ENCODE assay signal across 8 cellular contexts in genomic region chr16:89720859-89721643, GRCh38. TPM values are rescaled to one million over a fixed set of nuclear protein-coding genes. Genes with fewer than 3 reads are reported as not detected.
DNase-seq lines count a peak whose midpoint lies in the region; ATAC-seq and TF ChIP-seq lines count a peak whose summit lies in the region.

VPS9D1 (minus strand) TSS chr16:89720898; CDS start chr16:89720861, 37 bp downstream.
ZNF276 (plus strand) TSS chr16:89721537; CDS start chr16:89721641, 104 bp downstream.

- H3K79me1 ChIP-seq in IMR-90 (ENCODE audit: low read depth in 1 of 2, low read length in 2 of 2): peaks cover 38 to 68% of the 10 kb centered on the region in 2 experiments

- H3K56ac ChIP-seq in IMR-90 (ENCODE audit: extremely low read depth, insufficient read depth, low read length): peak within 1 kb of the TSS; percentile 47

- in situ Hi-C loops in IMR-90 (cut with MboI; ENCODE audit: low sequenced_read_pairs): no loop called here

- H3K4me1 Mint-ChIP-seq in Caco-2 (ENCODE audit: low read depth, unreplicated experiment) (peaks cover 32% of the 10 kb centered on the region), neural progenitor cell (peaks cover 25% of the 10 kb centered on the region)

- H3K27me3 ChIP-seq in Caco-2 (replicated peaks; ENCODE audit: control insufficient read depth, insufficient read depth, low read length) (no peaks in the 10 kb centered on the region), IMR-90 (ENCODE audit: control insufficient read depth, insufficient read depth, low read length) (no peaks in the 10 kb centered on the region), foreskin keratinocyte (no peaks in the 10 kb centered on the region), neural progenitor cell (peaks cover 44% of the 10 kb centered on the region)

- H3K9me3 ChIP-seq in Caco-2 (no peaks in the 10 kb centered on the region), IMR-90 (ENCODE audit: control insufficient read depth, insufficient read depth, low read length) (no peaks in the 10 kb centered on the region), neural progenitor cell (ENCODE audit: low read depth) (no peaks in the 10 kb centered on the region)

- peak within 1 kb of the TSS; percentile 95 for H2AK5ac ChIP-seq in IMR-90 (ENCODE audit: low read depth, low read length)

- H4K5ac ChIP-seq in IMR-90 (ENCODE audit: low read depth, low read length): peak within 1 kb of the TSS; percentile 65

- H3K9ac ChIP-seq in IMR-90 (ENCODE audit: low read depth, low read length): peak within 1 kb of the TSS; percentile 87
- H3K9ac ChIP-seq in neural progenitor cell: peak within 1 kb of the TSS; percentile 36

- ATAC-seq in GM21367 (IDR thresholded peaks at IDR 0.05; ENCODE audit: unreplicated experiment) (peak; percentile 47), IMR-90 (ENCODE audit: low read depth) (peak; percentile 74), foreskin keratinocyte (peak; percentile 50)

- H4K20me1 ChIP-seq in IMR-90 (ENCODE audit: insufficient read depth, low read length) (peaks cover 33% of the 10 kb centered on the region), neural progenitor cell (ENCODE audit: low read depth) (peaks cover 31% of the 10 kb centered on the region)

- peaks cover 74% of the 10 kb centered on the region for H3K36me3 Mint-ChIP-seq in Caco-2 (ENCODE audit: insufficient read depth, unreplicated experiment)
- peaks cover 11% of the 10 kb centered on the region for H3K36me3 Mint-ChIP-seq in neural progenitor cell

- H3K18ac ChIP-seq in IMR-90 (ENCODE audit: low read depth, low read length): peak within 1 kb of the TSS; percentile 26; the same call in 1 of the 2 replicates

- no peaks in the 10 kb centered on the region for H3K79me2 ChIP-seq in neural progenitor cell (ENCODE audit: low read depth)

- no peak within 1 kb of the TSS for H2BK20ac ChIP-seq in IMR-90 (ENCODE audit: low read depth, low read length)

- DNase-seq in Caco-2: peak; percentile 88 to 91
- DNase-seq in IMR-90: peak; percentile 69
- peak; percentile 72 to 90 for DNase-seq in SHP77 (lab: John Stamatoyannopoulos, UW)
- peak; percentile 82 for DNase-seq in activated gamma-delta T cell (lab: John Stamatoyannopoulos, UW)
- DNase-seq in foreskin keratinocyte: peak; percentile 59 to 71
- peak; percentile 94 for DNase-seq in neural progenitor cell (ENCODE audit: low spot score)
- DNase-seq in stromal cell of bone marrow (ENCODE audit: low read depth): peak; percentile 56

- H3K36me3 ChIP-seq in Caco-2 (ENCODE audit: control insufficient read depth, insufficient read depth, low read length) (peaks cover 6% of the 10 kb centered on the region), IMR-90 (ENCODE audit: control insufficient read depth, insufficient read depth, low read length) (peaks cover 25% of the 10 kb centered on the region), neural progenitor cell (no peaks in the 10 kb centered on the region)

- POLR2A ChIA-PET in Caco-2 (lab: Charles Lee): interaction anchor here (1.3 to 1.5 kb wide), 2 partner anchors 21 to 35 kb away, joined by 4 read pairs; partner anchors contain the start of gene CDK10
- POLR2A ChIA-PET in IMR-90 (lab: Charles Lee; ENCODE audit: unreplicated experiment): no interaction called here

- peak within 1 kb of the TSS; percentile 75 to 98 for H4K8ac ChIP-seq in IMR-90 (ENCODE audit: low read depth in 2 of 2, low read length in 2 of 2)

- H2BK120ac ChIP-seq in IMR-90 (ENCODE audit: low read depth, low read length): peak within 1 kb of the TSS; percentile 55; the same call in 1 of the 2 replicates

- H3K4ac ChIP-seq in IMR-90 (ENCODE audit: low read depth, low read length): peak within 1 kb of the TSS; percentile 93

- peak within 1 kb of the TSS; percentile 35 for H3K23ac ChIP-seq in IMR-90 (ENCODE audit: low read depth, low read length)

- CTCF ChIA-PET in Caco-2 (lab: Charles Lee): interaction anchor here (0.6 to 1.0 kb wide), 3 partner anchors 8 to 187 kb away, joined by 4 to 7 read pairs (median 5); no protein-coding TSS in a partner anchor
- CTCF ChIA-PET in IMR-90 (lab: Yijun Ruan, JAX): no interaction called here

- peak; percentile 67 for TF ChIP-seq POLR2A in IMR-90 (IDR thresholded peaks at IDR 0.05; ENCODE audit: low read depth, low read length)

- peak within 1 kb of the TSS; percentile 98 for H2AK9ac ChIP-seq in IMR-90 (replicated peaks; ENCODE audit: low read depth, low read length, poor library complexity)

- H3K27ac ChIP-seq in IMR-90 (ENCODE audit: insufficient read depth, low read length) (peak within 1 kb of the TSS; percentile 94), foreskin keratinocyte (peak within 1 kb of the TSS; percentile 31), neural progenitor cell (peak within 1 kb of the TSS; percentile 51)

- H3F3A ChIP-seq in neural progenitor cell (ENCODE audit: low read depth): peaks cover 29% of the 10 kb centered on the region

- H4K91ac ChIP-seq in IMR-90 (ENCODE audit: insufficient read depth, low read depth, low read length): peak within 1 kb of the TSS; percentile 78

- H3K4me1 ChIP-seq in Caco-2 (peaks cover 25% of the 10 kb centered on the region), IMR-90 (ENCODE audit: control insufficient read depth, insufficient read depth, low read length) (peaks cover 17% of the 10 kb centered on the region), foreskin keratinocyte (peaks cover 5% of the 10 kb centered on the region), neural progenitor cell (peaks cover 9% of the 10 kb centered on the region)

- peak within 1 kb of the TSS; percentile 58 for H3K4me3 ChIP-seq in Caco-2 (ENCODE audit: low read depth, low read length)
- peak within 1 kb of the TSS; percentile 94 for H3K4me3 ChIP-seq in IMR-90 (ENCODE audit: insufficient read depth, low read depth, low read length)
- H3K4me3 ChIP-seq in neural progenitor cell: peak within 1 kb of the TSS; percentile 97

- H3K4me3 Mint-ChIP-seq in Caco-2 (ENCODE audit: unreplicated experiment): peak within 1 kb of the TSS; percentile 80
- H3K4me3 Mint-ChIP-seq in neural progenitor cell: peak within 1 kb of the TSS; percentile 91

- H3K9me3 Mint-ChIP-seq in Caco-2 (ENCODE audit: unreplicated experiment) (no peaks in the 10 kb centered on the region), neural progenitor cell (no peaks in the 10 kb centered on the region)

- H3K4me2 ChIP-seq in IMR-90 (ENCODE audit: low read depth, low read length): peak within 1 kb of the TSS; percentile 97
- H3K4me2 ChIP-seq in neural progenitor cell: peak within 1 kb of the TSS; percentile 100

- TF ChIP-seq CTCF in Caco-2 (IDR thresholded peaks at IDR 0.05; ENCODE audit: insufficient read depth in 1 of 2, low read depth in 1 of 2, low read length in 1 of 2, severe bottlenecking in 1 of 2, unreplicated experiment in 1 of 2) (no peak), IMR-90 (conservative IDR thresholded peaks at IDR 0.05; ENCODE audit: low read depth, low read length) (no peak), foreskin keratinocyte (conservative IDR thresholded peaks at IDR 0.05) (no peak), neural progenitor cell (IDR thresholded peaks at IDR 0.05) (no peak)

- H3K27ac Mint-ChIP-seq in Caco-2 (ENCODE audit: unreplicated experiment) (peak within 1 kb of the TSS; percentile 83), neural progenitor cell (peak within 1 kb of the TSS; percentile 46)

- TF ChIP-seq RAD21 in IMR-90 (IDR thresholded peaks at IDR 0.05; ENCODE audit: low read length): no peak

- H2BK15ac ChIP-seq in IMR-90 (ENCODE audit: low read depth, low read length): no peak within 1 kb of the TSS

- H2BK5ac ChIP-seq in IMR-90 (ENCODE audit: low read depth, low read length, poor library complexity, severe bottlenecking): peak within 1 kb of the TSS; percentile 94

- H2AFZ ChIP-seq in IMR-90 (replicated peaks; ENCODE audit: low read length, poor library complexity) (peak within 1 kb of the TSS; percentile 99), neural progenitor cell (replicated peaks) (peak within 1 kb of the TSS; percentile 93)

- 0 out of 2 replicates have a peak, but pooled peaks cover 3% of the 10 kb centered on the region for H3K9me1 ChIP-seq in IMR-90 (ENCODE audit: insufficient read depth, low read length)

- no TSS peak for BruUV-seq in Caco-2 (replicated peaks; lab: Mats Ljungman, UMichigan)
- no TSS peak for BruUV-seq in IMR-90 (replicated peaks; lab: Mats Ljungman, UMichigan)

- H3K14ac ChIP-seq in IMR-90 (replicated peaks; ENCODE audit: low read depth, low read length): peak within 1 kb of the TSS; percentile 12

- dilution Hi-C loops in IMR-90 (cut with HindIII; ENCODE audit: low sequenced_read_pairs, unreplicated experiment): no loop called here

- H3K27me3 Mint-ChIP-seq in Caco-2 (ENCODE audit: insufficient read depth, unreplicated experiment) (no peaks in the 10 kb centered on the region), neural progenitor cell (ENCODE audit: insufficient read depth, low read depth) (peaks cover 18% of the 10 kb centered on the region)

- WGBS in IMR-90 (ENCODE audit: extremely low coverage in 2 of 2, insufficient read length in 1 of 2), 2 experiments: 0% methylated on average over 29 of the region's 109 CpGs; no CpG with 5 or more reads in 1 of the 2 experiments

- intact Hi-C loops in Caco-2 (cut with micrococcal nuclease; ENCODE audit: unreplicated experiment) (loop anchor here (1.0 kb wide), 2 partner anchors 9 to 19 kb away; no protein-coding TSS in a partner anchor), IMR-90 (cut with micrococcal nuclease) (loop anchor here (5.0 to 10.0 kb wide), 2 partner anchors 94 to 141 kb away; partner anchors contain the start of gene FANCA)

TF ChIP-seq in IMR-90, 13 proteins besides CTCF, POLR2A, EP300 and RAD21 (continues in another document):
- TF ChIP-seq MXI1 (IDR thresholded peaks at IDR 0.05; ENCODE audit: borderline replicate concordance, low read depth, low read length) (peak; percentile 71; the same call in 1 of the 2 replicates), MAZ (IDR thresholded peaks at IDR 0.05; ENCODE audit: borderline replicate concordance, low read depth, low read length) (peak; percentile 96), MAFK (IDR thresholded peaks at IDR 0.05; ENCODE audit: low read depth, low read length) (no peak), SMC3 (IDR thresholded peaks at IDR 0.05; ENCODE audit: low read depth, low read length) (no peak)

RNA-seq across cellular contexts. Expression of gene VPS9D1, which starts in this region (rescaled TPM):
- total RNA-seq in Caco-2 (2022) (6.1 and 6.3 TPM in 2 replicates), IMR-90 (2012; rRNA removed) (1.8 and 1.9 TPM in 2 replicates), foreskin keratinocyte (3.9 and 5.0 TPM in 2 replicates), neural progenitor cell (ENCODE audit: low replicate concordance) (1.6 and 4.7 TPM in 2 replicates)
- polyA plus RNA-seq in IMR-90 (2012; rRNA removed) (20.3 and 27.0 TPM in 2 replicates), foreskin keratinocyte (4.5 and 4.9 TPM in 2 replicates)
- 11.0 and 11.5 TPM in 2 replicates for polyA plus RNA-seq in IMR-90 (2012; cell fraction: cytosol; rRNA removed)
- 98.5 and 189 TPM in 2 replicates for polyA plus RNA-seq in IMR-90 (2012; cell fraction: nucleus; rRNA removed; ENCODE audit: low replicate concordance)

RNA-seq across cellular contexts. Expression of gene ZNF276, which starts in this region (rescaled TPM):
- total RNA-seq in Caco-2 (2022) (28.1 and 35.4 TPM in 2 replicates), IMR-90 (2012; rRNA removed) (4.1 and 4.2 TPM in 2 replicates), foreskin keratinocyte (11.1 and 11.6 TPM in 2 replicates), neural progenitor cell (ENCODE audit: low replicate concordance) (8.4 and 21.7 TPM in 2 replicates)
- polyA plus RNA-seq in IMR-90 (2012; rRNA removed) (18.6 and 19.1 TPM in 2 replicates), foreskin keratinocyte (8.0 and 8.1 TPM in 2 replicates)
- polyA plus RNA-seq in IMR-90 (2012; cell fraction: cytosol; rRNA removed): 4.2 and 9.3 TPM in 2 replicates
- 87.7 and 168 TPM in 2 replicates for polyA plus RNA-seq in IMR-90 (2012; cell fraction: nucleus; rRNA removed; ENCODE audit: low replicate concordance)

Comparison
In these comparisons a context has a peak if more than half of its experiments do, and no peak if none do; other contexts are left out.
1. Peak in every context shown above with its lines: DNase-seq, ATAC-seq, H3K4me3 ChIP-seq and H3K27ac ChIP-seq.
2. H3K27ac ChIP-seq: peak in every context shown above with its lines; median percentile 94 in IMR-90; 51 in neural progenitor cell; 31 in foreskin keratinocyte.